Comparison of ENCODE assay signal across 28 cellular contexts in the genomic region with DNA sequence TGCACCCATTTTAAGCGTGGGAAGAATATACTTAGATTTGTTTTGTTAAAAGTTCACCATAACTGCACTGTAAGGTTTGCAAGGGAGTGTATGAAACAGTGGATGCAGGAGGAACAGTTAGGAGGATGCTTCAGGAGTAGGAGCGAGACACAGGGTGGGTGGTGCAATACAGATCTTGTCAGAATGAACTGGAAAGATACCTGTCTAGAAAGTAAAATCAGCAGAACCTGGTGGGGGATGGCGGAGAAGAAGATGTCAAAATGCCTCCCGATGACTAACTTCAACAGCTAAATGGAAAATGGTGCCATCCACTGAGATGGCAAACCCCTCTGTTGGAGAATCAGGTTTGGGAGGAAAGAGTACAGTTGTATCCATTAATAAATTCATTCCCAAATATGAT. TPM values are rescaled to one million over a fixed set of nuclear protein-coding genes. Genes with fewer than 3 reads are reported as not detected.
A peak's percentile ranks its signal among the peaks of the same experiment; 100 is the strongest.
DNase-seq lines count a peak whose midpoint lies in the region; ATAC-seq lines count a peak whose summit lies in the region.
"Had no signal": no experiment of that assay in that cellular context is flagged by ENCODE, and none has a peak within 500 bp of the region (broad histone marks: within the 10 kb centered on the region; RNA-seq: fewer than 3 reads in every experiment).

No MANE protein-coding gene starts in this region.

- H3K4me3 Mint-ChIP-seq in activated naive CD8-positive, alpha-beta T cell: no peak overlapping the region
- no peak overlapping the region for H3K4me3 Mint-ChIP-seq in activated naive CD8-positive, alpha-beta T cell treated with anti-CD3 and anti-CD28 coated beads, Interleukin-2, amount 50 U/mL, for 24 hours
- no peak overlapping the region for H3K4me3 Mint-ChIP-seq in activated T-helper 17 cell treated with anti-CD3 and anti-CD28 coated beads, Interleukin-2, amount 50 U/mL, for 72 hours
- no peak overlapping the region for H3K4me3 Mint-ChIP-seq in memory B cell
- H3K4me3 Mint-ChIP-seq: CD4-positive, alpha-beta memory T cell; GM23338; H9 had no signal

- no peaks in the 10 kb centered on the region for H3K27me3 ChIP-seq in aorta (ENCODE audit: control insufficient read depth in 1 of 2, insufficient read depth in 2 of 2, low read length in 1 of 2)
- H3K27me3 ChIP-seq: BLaER1 treated with 17β-estradiol and CSF1 and Interleukin-3, amounts not matched to agents 10 nM and 100 nM had no signal

- no peaks in the 10 kb centered on the region for H3K4me1 ChIP-seq in aorta (ENCODE audit: control insufficient read depth in 1 of 2, insufficient read depth in 2 of 2, low read length in 2 of 2)
- H3K4me1 ChIP-seq: Caco-2 had no signal

- no peaks in the 10 kb centered on the region for H3K9me3 Mint-ChIP-seq in activated naive CD8-positive, alpha-beta T cell (ENCODE audit: low read depth)
- H3K9me3 Mint-ChIP-seq in activated naive CD8-positive, alpha-beta T cell treated with anti-CD3 and anti-CD28 coated beads, Interleukin-2, amount 50 U/mL, for 24 hours: no peaks in the 10 kb centered on the region
- H3K9me3 Mint-ChIP-seq in activated T-helper 17 cell treated with anti-CD3 and anti-CD28 coated beads, Interleukin-2, amount 50 U/mL, for 72 hours: no peaks in the 10 kb centered on the region
- H3K9me3 Mint-ChIP-seq in memory B cell: no peaks in the 10 kb centered on the region
- H3K9me3 Mint-ChIP-seq: CD4-positive, alpha-beta memory T cell; GM23338; H9 had no signal

- 94 to 97% methylated on average over 4 of the region's 4 CpGs for WGBS in aorta, 2 donors

- intact Hi-C loops in aorta (cut with DNase I): no loop called here

- H3K36me3 ChIP-seq in aorta (ENCODE audit: control insufficient read depth in 1 of 2, insufficient read depth in 2 of 2, low read length in 1 of 2): peaks cover 6 to 13% of the 10 kb centered on the region in 2 donors

- H3K27ac Mint-ChIP-seq in activated naive CD8-positive, alpha-beta T cell: peak overlapping the region; percentile 16
- no peak overlapping the region for H3K27ac Mint-ChIP-seq in activated naive CD8-positive, alpha-beta T cell treated with anti-CD3 and anti-CD28 coated beads, Interleukin-2, amount 50 U/mL, for 24 hours
- H3K27ac Mint-ChIP-seq in activated T-helper 17 cell treated with anti-CD3 and anti-CD28 coated beads, Interleukin-2, amount 50 U/mL, for 72 hours: peak overlapping the region; percentile 35
- H3K27ac Mint-ChIP-seq in memory B cell: peak overlapping the region; percentile 74
- H3K27ac Mint-ChIP-seq: GM23338, H9 had no signal

- DNase-seq in activated naive CD8-positive, alpha-beta T cell treated with anti-CD3 and anti-CD28 coated beads, Interleukin-2, amount 50 U/mL, for 24 hours: no peak
- no peak for DNase-seq in memory B cell (ENCODE audit: low spot score in 2 of 2)
- DNase-seq in NCI-H2196 treated with DMSO at 0.1 percent for 48 hours (lab: John Stamatoyannopoulos, UW; ENCODE audit: unreplicated experiment): no peak
- no peak for DNase-seq in Ammon's horn (ENCODE audit: low spot score)
- DNase-seq in cortex of kidney (lab: John Stamatoyannopoulos, UW): no peak
- no peak for DNase-seq in aorta
- DNase-seq: 8988T; ACHN; Caco-2; CD4-positive, alpha-beta memory T cell; DMS 273 treated with DMSO at 0.1 percent for 48 hours; DMS79; GF-D8; H9; MV-4-11; NCI-H1105; NCI-H1436 treated with DMSO at 0.1 percent for 48 hours; NCI-H1930; NCI-H2107; NCI-H446; NCI-H524 treated with DMSO at 0.1 percent for 48 hours; NCI-H774; PC-3 had no signal

- no peak overlapping the region for H3K27ac ChIP-seq in aorta (ENCODE audit: low read depth in 1 of 2, low read length in 2 of 2)

- H3K4me1 Mint-ChIP-seq in activated naive CD8-positive, alpha-beta T cell (ENCODE audit: low read depth): peaks cover 3% of the 10 kb centered on the region
- peaks cover 5% of the 10 kb centered on the region for H3K4me1 Mint-ChIP-seq in activated naive CD8-positive, alpha-beta T cell treated with anti-CD3 and anti-CD28 coated beads, Interleukin-2, amount 50 U/mL, for 24 hours
- H3K4me1 Mint-ChIP-seq in activated T-helper 17 cell treated with anti-CD3 and anti-CD28 coated beads, Interleukin-2, amount 50 U/mL, for 72 hours: peaks cover 9% of the 10 kb centered on the region
- peaks cover 29% of the 10 kb centered on the region for H3K4me1 Mint-ChIP-seq in memory B cell
- H3K4me1 Mint-ChIP-seq: H9 had no signal

- no peak for ATAC-seq in activated naive CD8-positive, alpha-beta T cell treated with anti-CD3 and anti-CD28 coated beads, Interleukin-2, amount 50 U/mL, for 24 hours
- ATAC-seq in activated T-helper 17 cell treated with anti-CD3 and anti-CD28 coated beads, Interleukin-2, amount 50 U/mL, for 72 hours (replicated peaks): no peak
- ATAC-seq in memory B cell (ENCODE audit: low read depth) (no peak), aorta (ENCODE audit: low FRiP score) (no peak)
- ATAC-seq: GM23338, K562, PC-3 had no signal

- no peaks in the 10 kb centered on the region for H3K9me3 ChIP-seq in aorta (ENCODE audit: control insufficient read depth, low read length)
- H3K9me3 ChIP-seq: Caco-2 had no signal

- H3K27me3 Mint-ChIP-seq in activated naive CD8-positive, alpha-beta T cell: no peaks in the 10 kb centered on the region
- H3K27me3 Mint-ChIP-seq in activated naive CD8-positive, alpha-beta T cell treated with anti-CD3 and anti-CD28 coated beads, Interleukin-2, amount 50 U/mL, for 24 hours: no peaks in the 10 kb centered on the region
- no peaks in the 10 kb centered on the region for H3K27me3 Mint-ChIP-seq in activated T-helper 17 cell treated with anti-CD3 and anti-CD28 coated beads, Interleukin-2, amount 50 U/mL, for 72 hours
- H3K27me3 Mint-ChIP-seq in memory B cell: no peaks in the 10 kb centered on the region
- H3K27me3 Mint-ChIP-seq: CD4-positive, alpha-beta memory T cell had no signal

- peaks cover 26% of the 10 kb centered on the region for H3K36me3 Mint-ChIP-seq in activated naive CD8-positive, alpha-beta T cell
- H3K36me3 Mint-ChIP-seq in activated naive CD8-positive, alpha-beta T cell treated with anti-CD3 and anti-CD28 coated beads, Interleukin-2, amount 50 U/mL, for 24 hours (ENCODE audit: low read depth): peaks cover 35% of the 10 kb centered on the region
- peaks cover 86% of the 10 kb centered on the region for H3K36me3 Mint-ChIP-seq in activated T-helper 17 cell treated with anti-CD3 and anti-CD28 coated beads, Interleukin-2, amount 50 U/mL, for 72 hours (ENCODE audit: low read depth)
- peaks cover 26% of the 10 kb centered on the region for H3K36me3 Mint-ChIP-seq in memory B cell

- H3K4me3 ChIP-seq in aorta (ENCODE audit: low read length in 2 of 2): no peak overlapping the region
- H3K4me3 ChIP-seq: GM23338, K562 had no signal

RNA-seq across cellular contexts. Expression of a gene that starts 18.2 kb away (rescaled TPM):
- total RNA-seq in activated T-helper 17 cell treated with anti-CD3 and anti-CD28 coated beads, Interleukin-2, amount 50 U/mL, for 72 hours: 10 to 100 TPM; 21.3 to 31.0 TPM
- 10 to 100 TPM; 33.3 to 39.3 TPM for total RNA-seq in aorta
- 10 to 100 TPM; 16.4 to 24.5 TPM for polyA plus RNA-seq in aorta
